Comparison of ENCODE assay signal across 29 cellular contexts in genomic region chr13:107512551-107512950, GRCh38.
"Had no signal": no experiment of that assay in that cellular context is flagged by ENCODE, and none has a peak within 500 bp of the region (broad histone marks: within the 10 kb centered on the region; RNA-seq: fewer than 3 reads in every experiment).

No MANE protein-coding gene starts in this region.

- H3K4me2 ChIP-seq: smooth muscle cell had no signal

- H3K9me3 Mint-ChIP-seq: nephron had no signal

- H3K27me3 Mint-ChIP-seq: dendritic cell treated with granulocyte-macrophage colony-stimulating factor and Interleukin-4, amounts not matched to agents 40 ng/mL and 50 ng/mL, for 4 days; naive thymus-derived CD4-positive, alpha-beta T cell; stimulated activated naive CD8-positive, alpha-beta T cell treated with anti-CD3 and anti-CD28 coated beads, Interleukin-15, amount 100 ng/mL, for 72 hours had no signal

- H3K27me3 ChIP-seq: colonic mucosa, esophagus muscularis mucosa, left lung, right atrium auricular region, suprapubic skin, transverse colon, upper lobe of right lung, uterus had no signal

- H3K4me1 Mint-ChIP-seq: naive thymus-derived CD4-positive, alpha-beta T cell; nephron; stimulated activated naive CD8-positive, alpha-beta T cell treated with anti-CD3 and anti-CD28 coated beads, Interleukin-15, amount 100 ng/mL, for 72 hours had no signal

- H3K36me3 Mint-ChIP-seq: naive thymus-derived CD4-positive, alpha-beta T cell had no signal

- H3K4me3 Mint-ChIP-seq: dendritic cell treated with granulocyte-macrophage colony-stimulating factor and Interleukin-4, amounts not matched to agents 40 ng/mL and 50 ng/mL, for 4 days; naive thymus-derived CD4-positive, alpha-beta T cell; nephron; stimulated activated naive CD8-positive, alpha-beta T cell treated with anti-CD3 and anti-CD28 coated beads, Interleukin-15, amount 100 ng/mL, for 72 hours had no signal

- H3K9me3 ChIP-seq: colonic mucosa, esophagus muscularis mucosa, left lung, prostate gland, right atrium auricular region, suprapubic skin, transverse colon, upper lobe of right lung, uterus had no signal

- H3K4me1 ChIP-seq: colonic mucosa, esophagus muscularis mucosa, heart right ventricle, left lung, prostate gland, right atrium auricular region, suprapubic skin, transverse colon, upper lobe of right lung, uterus had no signal

- H3K27ac Mint-ChIP-seq: dendritic cell treated with granulocyte-macrophage colony-stimulating factor and Interleukin-4, amounts not matched to agents 40 ng/mL and 50 ng/mL, for 4 days; naive thymus-derived CD4-positive, alpha-beta T cell; nephron; stimulated activated naive CD8-positive, alpha-beta T cell treated with anti-CD3 and anti-CD28 coated beads, Interleukin-15, amount 100 ng/mL, for 72 hours had no signal

- H3K27ac ChIP-seq: colonic mucosa, esophagus muscularis mucosa, heart right ventricle, left lung, prostate gland, right atrium auricular region, suprapubic skin, transverse colon, upper lobe of right lung, uterus had no signal

- H3K36me3 ChIP-seq: colonic mucosa, esophagus muscularis mucosa, heart right ventricle, left lung, prostate gland, right atrium auricular region, suprapubic skin, transverse colon, upper lobe of right lung, uterus had no signal

- DNase-seq: colonic mucosa; effector CD8-positive, alpha-beta T cell; foreskin melanocyte; glutamatergic neuron; heart right ventricle; hippocampal formation; left cardiac atrium; left lung; mesenchymal stem cell; midbrain; naive thymus-derived CD4-positive, alpha-beta T cell; nucleus accumbens; stimulated activated CD4-positive, alpha-beta T cell treated with anti-CD3 and anti-CD28 coated beads, Interleukin-12 subunit alpha, Interleukin-12 subunit beta, amount 100 ng/mL, for 4 hours; stimulated activated CD4-positive, alpha-beta T cell treated with anti-CD3 and anti-CD28 coated beads, Interleukin-1b, Interleukin-23, amount 100 ng/mL, for 48 hours; stimulated activated CD4-positive, alpha-beta T cell treated with anti-CD3 and anti-CD28 coated beads, Interleukin-4, amount 100 ng/mL, for 1 hour; stimulated activated CD8-positive, alpha-beta memory T cell treated with anti-CD3 and anti-CD28 coated beads, Interleukin-4, amount 100 ng/mL, for 48 hours; stimulated activated naive CD4-positive, alpha-beta T cell; stimulated activated naive CD8-positive, alpha-beta T cell treated with anti-CD3 and anti-CD28 coated beads, Interleukin-15, amount 100 ng/mL, for 72 hours; transverse colon; upper lobe of right lung; uterus had no signal

- H3K4me3 ChIP-seq: colonic mucosa, esophagus muscularis mucosa, heart right ventricle, left lung, prostate gland, right atrium auricular region, smooth muscle cell, suprapubic skin, transverse colon, upper lobe of right lung, uterus had no signal

- ATAC-seq: heart right ventricle; left cardiac atrium; left lung; naive thymus-derived CD4-positive, alpha-beta T cell; sciatic nerve; stimulated activated naive CD8-positive, alpha-beta T cell treated with anti-CD3 and anti-CD28 coated beads, Interleukin-15, amount 100 ng/mL, for 72 hours; upper lobe of right lung had no signal
